9 cellular contexts compared by ENCODE assay signal in the genomic region with DNA sequence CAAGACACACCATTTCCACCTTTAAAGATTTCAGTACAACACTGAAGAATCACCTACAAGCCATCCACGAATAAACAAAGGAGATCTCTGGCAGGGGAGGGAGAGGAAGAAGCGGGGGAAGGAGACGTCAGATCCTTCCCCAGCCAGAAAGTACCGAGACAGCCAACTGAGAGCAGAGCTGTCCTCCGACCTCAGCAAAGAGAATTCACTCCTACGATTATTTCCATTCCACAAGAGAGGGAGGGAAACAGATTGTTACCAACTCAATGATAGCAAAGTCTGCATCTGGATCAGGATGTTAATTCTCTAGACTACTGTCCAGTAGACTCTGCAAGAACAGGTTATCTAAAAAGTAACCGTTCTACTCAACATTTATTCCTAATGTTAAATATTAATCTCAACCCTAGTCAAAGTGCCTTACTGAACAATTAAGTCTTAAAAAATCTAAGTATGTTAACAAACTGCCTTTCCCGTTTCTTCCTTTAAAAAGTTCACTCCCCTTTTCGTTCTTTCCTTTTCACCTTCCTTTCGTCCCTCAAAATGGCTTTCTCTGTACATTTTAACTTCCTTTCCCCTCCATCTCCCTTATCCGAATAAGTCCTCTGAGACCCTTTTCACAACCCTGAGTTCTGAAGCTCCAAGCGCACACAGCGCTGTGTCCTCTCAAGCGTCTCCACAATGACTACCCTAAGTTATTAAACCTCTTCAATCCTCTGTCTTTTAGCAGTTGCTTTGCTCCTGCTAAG. TPM values are rescaled to one million over a fixed set of nuclear protein-coding genes. Genes with fewer than 3 reads are reported as not detected.
A peak's percentile ranks its signal among the peaks of the same experiment; 100 is the strongest.
DNase-seq lines count a peak whose midpoint lies in the region; ATAC-seq, FAIRE-seq and TF ChIP-seq lines count a peak whose summit lies in the region.
"Had no signal": no experiment of that assay in that cellular context is flagged by ENCODE, and none has a peak within 500 bp of the region (broad histone marks: within the 10 kb centered on the region; RNA-seq: fewer than 3 reads in every experiment).

No MANE protein-coding gene starts in this region.

- in situ Hi-C loops in K562 (cut with MboI): loop anchor here (10.0 kb wide), 1 partner anchor 97 kb away; no protein-coding TSS in a partner anchor

- ATAC-seq in GM18873 (IDR thresholded peaks at IDR 0.05; ENCODE audit: low FRiP score, unreplicated experiment): peak; percentile 21
- peak; percentile 22 for ATAC-seq in K562

- H3K79me2 ChIP-seq in K562 (ENCODE audit: control insufficient read depth, insufficient read depth, low read length) (peaks cover 89% of the 10 kb centered on the region), keratinocyte (ENCODE audit: control insufficient read depth, insufficient read depth, low read length) (peaks cover 72% of the 10 kb centered on the region)

- H3K27ac ChIP-seq in K562 (ENCODE audit: extremely low read depth, low read depth, low read length): peak overlapping the region; percentile 100
- peak overlapping the region; percentile 97 for H3K27ac ChIP-seq in keratinocyte (ENCODE audit: control insufficient read depth, insufficient read depth, low read length)

- H3K27ac Mint-ChIP-seq in T-helper 1 cell treated with Interleukin-12 subunit alpha and Interleukin-12 subunit beta and Interleukin-4 antibody, amounts not matched to agents 30 μg/mL and 1 μg/mL, for 36 hours: peak overlapping the region; percentile 100

- peak; percentile 62 for TF ChIP-seq POLR2A in K562 (conservative IDR thresholded peaks at IDR 0.05)

- peak overlapping the region; percentile 97 to 99 for H3K9ac ChIP-seq in K562 (ENCODE audit: insufficient read depth in 1 of 2, low read depth in 2 of 2, low read length in 2 of 2)
- peak overlapping the region; percentile 98 for H3K9ac ChIP-seq in keratinocyte (ENCODE audit: control insufficient read depth, extremely low read depth, insufficient read depth, low read length)

- H3K4me3 Mint-ChIP-seq in T-helper 1 cell treated with Interleukin-12 subunit alpha and Interleukin-12 subunit beta and Interleukin-4 antibody, amounts not matched to agents 30 μg/mL and 1 μg/mL, for 36 hours: peak overlapping the region; percentile 100

- H3K4me3 ChIP-seq in K562 (peak overlapping the region; percentile 91), keratinocyte (ENCODE audit: control insufficient read depth in 2 of 3, extremely low read depth in 1 of 3, insufficient read depth in 2 of 3, low read depth in 1 of 3, low read length in 3 of 3) (peak overlapping the region; percentile 82 to 97 (median 90))

- no peaks in the 10 kb centered on the region for H3K9me1 ChIP-seq in K562 (ENCODE audit: control insufficient read depth, insufficient read depth, low read length)
- H3K9me1 ChIP-seq in keratinocyte (ENCODE audit: control insufficient read depth, extremely low read depth, insufficient read depth, low read length): no peaks in the 10 kb centered on the region

- CTCF ChIA-PET in K562 (lab: Yijun Ruan, JAX; ENCODE audit: low intra/inter-chr PET ratio): no interaction called here

- peaks cover 23% of the 10 kb centered on the region for H3K36me3 Mint-ChIP-seq in T-helper 1 cell treated with Interleukin-12 subunit alpha and Interleukin-12 subunit beta and Interleukin-4 antibody, amounts not matched to agents 30 μg/mL and 1 μg/mL, for 36 hours (ENCODE audit: low read depth)

- peaks cover 5 to 9% of the 10 kb centered on the region in 2 experiments; a peak in 4 of 5 replicates for H3K4me1 ChIP-seq in K562 (replicated peaks in 1 of 2; ENCODE audit: control insufficient read depth in 2 of 2, insufficient read depth in 2 of 2, low read length in 2 of 2)
- H3K4me1 ChIP-seq in keratinocyte (ENCODE audit: control insufficient read depth, extremely low read depth, insufficient read depth, low read length): peaks cover 11% of the 10 kb centered on the region

- 0% methylated on average over 14 of the region's 14 CpGs for WGBS in K562 (ENCODE audit: insufficient coverage, low coverage, missing lambda C conversion rate)

- TF ChIP-seq RAD21 in K562 (CRISPR knock-in tag; conservative IDR thresholded peaks at IDR 0.05 in 1 of 2, IDR thresholded peaks at IDR 0.05 in 1 of 2): no peak

- H3K36me3 ChIP-seq in K562 (ENCODE audit: control insufficient read depth, insufficient read depth, low read length) (peaks cover 45% of the 10 kb centered on the region), keratinocyte (ENCODE audit: control insufficient read depth in 2 of 2, extremely low read depth in 1 of 2, insufficient read depth in 2 of 2, low read length in 2 of 2) (peaks cover 6 to 7% of the 10 kb centered on the region in 2 experiments)

- no peaks in the 10 kb centered on the region for H3K27me3 ChIP-seq in K562 (ENCODE audit: control insufficient read depth in 2 of 2, insufficient read depth in 2 of 2, low read length in 2 of 2)
- H3K27me3 ChIP-seq in keratinocyte (ENCODE audit: control insufficient read depth, extremely low read depth, insufficient read depth, low read length): no peaks in the 10 kb centered on the region

- H3K9me3 Mint-ChIP-seq in T-helper 1 cell treated with Interleukin-12 subunit alpha and Interleukin-12 subunit beta and Interleukin-4 antibody, amounts not matched to agents 30 μg/mL and 1 μg/mL, for 36 hours: no peaks in the 10 kb centered on the region

- intact Hi-C loops in K562 (cut with micrococcal nuclease): loop anchor here (5.0 to 10.0 kb wide), 2 partner anchors 105 to 1993 kb away; partner anchors contain the start of gene LNPEP

- no peaks in the 10 kb centered on the region for H3K9me3 ChIP-seq in K562 (replicated peaks; ENCODE audit: control insufficient read depth, insufficient read depth, low read depth, low read length)
- H3K9me3 ChIP-seq in keratinocyte (ENCODE audit: control insufficient read depth, low read depth, low read length): no peaks in the 10 kb centered on the region

- POLR2A ChIA-PET in K562 (lab: Yijun Ruan, JAX): interaction anchor here (0.6 to 4.3 kb wide), 6 partner anchors 9 to 55 kb away, joined by 3 to 38 read pairs (median 7); no protein-coding TSS in a partner anchor

- H3K27me3 Mint-ChIP-seq in T-helper 1 cell treated with Interleukin-12 subunit alpha and Interleukin-12 subunit beta and Interleukin-4 antibody, amounts not matched to agents 30 μg/mL and 1 μg/mL, for 36 hours (ENCODE audit: low read depth): no peaks in the 10 kb centered on the region

- TF ChIP-seq CTCF in K562 (IDR thresholded peaks at IDR 0.05 in 2 of 3, conservative IDR thresholded peaks at IDR 0.05 in 1 of 3; ENCODE audit: insufficient read depth in 2 of 3, low read depth in 1 of 3, low read length in 3 of 3) (no peak), keratinocyte (optimal IDR thresholded peaks at IDR 0.05 in 1 of 3, IDR thresholded peaks at IDR 0.05 in 1 of 3, conservative IDR thresholded peaks at IDR 0.05 in 1 of 3; ENCODE audit: extremely low read depth in 1 of 3, insufficient read depth in 2 of 3, low read length in 3 of 3) (no peak)

- dilution Hi-C loops in keratinocyte (cut with MboI; ENCODE audit: extremely low pct_ligation_motif_present, low sequenced_read_pairs): no loop called here

- TF ChIP-seq EP300 in K562 (IDR thresholded peaks at IDR 0.05; ENCODE audit: low read length): no peak

- TSS peak; percentile 45 for BruUV-seq in K562 (replicated peaks; lab: Mats Ljungman, UMichigan)

- DNase-seq in AG20443 (ENCODE audit: low spot score): peak; percentile 65
- peak; percentile 22 for DNase-seq in HK-2 (ENCODE audit: unreplicated experiment)
- DNase-seq in K562 (ENCODE audit: extremely low read depth in 1 of 4, low spot score in 3 of 4): peak; percentile 15 to 76 (median 36)
- no peak for DNase-seq in keratinocyte (ENCODE audit: low read depth, low spot score)
- DNase-seq in stimulated activated CD4-positive, alpha-beta T cell treated with anti-CD3 and anti-CD28 coated beads, Interleukin-15, amount 100 ng/mL, for 48 hours (ENCODE audit: low read depth in 2 of 2): peak; percentile 33 to 35
- no peak for DNase-seq in NK-92 treated with Interleukin-12 subunit alpha and Interleukin-12 subunit beta, amount 100 ng/mL, for 24 hours (lab: John Stamatoyannopoulos, UW)

- peaks cover 37% of the 10 kb centered on the region for H3K4me1 Mint-ChIP-seq in T-helper 1 cell treated with Interleukin-12 subunit alpha and Interleukin-12 subunit beta and Interleukin-4 antibody, amounts not matched to agents 30 μg/mL and 1 μg/mL, for 36 hours (ENCODE audit: low read depth)

- peak; percentile 82 for FAIRE-seq in K562 (lab: Jason Lieb, UNC)
- peak; percentile 91 for FAIRE-seq in keratinocyte (lab: Jason Lieb, UNC)
- FAIRE-seq: TTC549 had no signal

- H3K4me2 ChIP-seq in K562 (ENCODE audit: insufficient read depth, low read length) (peak overlapping the region; percentile 90), keratinocyte (ENCODE audit: control insufficient read depth, extremely low read depth, insufficient read depth, low read depth, low read length) (peak overlapping the region; percentile 99)

- H2AFZ ChIP-seq in K562 (ENCODE audit: low read depth, low read length) (no peak overlapping the region; the same call in 1 of the 2 replicates), keratinocyte (ENCODE audit: control insufficient read depth, low read length) (peak overlapping the region; percentile 30)

- peaks cover 9% of the 10 kb centered on the region; the same call in 1 of the 2 replicates for H4K20me1 ChIP-seq in K562 (replicated peaks; ENCODE audit: control insufficient read depth, insufficient read depth, low read length)
- H4K20me1 ChIP-seq in keratinocyte (ENCODE audit: control insufficient read depth, extremely low read depth, insufficient read depth, low read length): peaks cover 2% of the 10 kb centered on the region

RNA-seq across cellular contexts. Expression of gene CHD1, which starts 1.4 kb away (rescaled TPM):
- 44.8 and 254 TPM in 2 replicates for total RNA-seq in K562 (2011; cell fraction: chromatin; rRNA removed; ENCODE audit: low replicate concordance)
- total RNA-seq in K562 (2011; cell fraction: nucleolus; rRNA removed): 14.8 and 27.5 TPM in 2 replicates
- 79.9 and 108 TPM in 2 replicates for total RNA-seq in K562 (2011; cell fraction: nucleoplasm; rRNA removed)
- total RNA-seq in K562 (2014; rRNA removed): 55.6 and 58.7 TPM in 2 replicates
- total RNA-seq in K562 (2014; rRNA removed; fragmentation: Illumina TruSeq; extraction: Trizol): 103 and 112 TPM in 2 replicates
- 124 and 133 TPM in 2 replicates for total RNA-seq in K562 (2015; rRNA removed; fragmentation: Illumina TruSeq; extraction: Trizol)
- 48.8 and 50.3 TPM in 2 replicates for total RNA-seq in K562 (2021)
- polyA plus RNA-seq in K562 (2011; rRNA removed): 38.0 and 68.0 TPM in 2 replicates
- polyA plus RNA-seq in K562 (2011; cell fraction: cytosol; rRNA removed): 12.8 and 20.8 TPM in 2 replicates
- polyA plus RNA-seq in K562 (2011; cell fraction: nucleus; rRNA removed): 65.9 and 75.1 TPM in 2 replicates
- polyA plus RNA-seq in K562 (2012): 24.9 and 26.1 TPM in 2 replicates
- 56.4 and 90.8 TPM in 2 replicates for polyA plus RNA-seq in K562 (2014; fragmentation: Illumina TruSeq; extraction: Trizol)
- 10 to 100 TPM; 27.3 to 28.6 TPM for polyA plus RNA-seq in K562 (2014; fragmentation: Nextera tagmentation; extraction: Ambion mirVana)
- 45.3 and 52.6 TPM in 2 replicates for polyA plus RNA-seq in K562 (2014; rRNA removed)
- 142 and 159 TPM in 2 replicates for polyA minus RNA-seq in K562 (2011; rRNA and poly(A)+ RNA removed)
- polyA minus RNA-seq in K562 (2011; cell fraction: cytosol; rRNA and poly(A)+ RNA removed): 32.8 and 50.2 TPM in 2 replicates
- polyA minus RNA-seq in K562 (2011; cell fraction: nucleus; rRNA and poly(A)+ RNA removed): 89.1 and 140 TPM in 2 replicates
- 16.0 to 26.5 TPM (median 18.1 TPM) in 3 replicates for polyA plus RNA-seq in keratinocyte
- 48.5 TPM for polyA plus RNA-seq in keratinocyte (2011; ENCODE audit: low read depth)
- 8.6 and 18.5 TPM in 2 replicates for polyA plus RNA-seq in keratinocyte (2011; cell fraction: cytosol; rRNA removed)
- polyA plus RNA-seq in keratinocyte (2011; cell fraction: nucleus; rRNA removed): 35.3 and 48.2 TPM in 2 replicates
- polyA plus RNA-seq in keratinocyte (2012; ENCODE audit: low replicate concordance): 17.2 and 20.5 TPM in 2 replicates
- polyA minus RNA-seq in keratinocyte: 3.9 to 51.5 TPM (median 17.4 TPM) in 3 replicates
- 14.6 TPM for polyA minus RNA-seq in keratinocyte (2011; cell fraction: cytosol; rRNA and poly(A)+ RNA removed)
- 39.1 and 68.9 TPM in 2 replicates for polyA minus RNA-seq in keratinocyte (2011; cell fraction: nucleus; rRNA and poly(A)+ RNA removed)

Comparison
In these comparisons a context has a peak if more than half of its experiments do, and no peak if none do; other contexts are left out.
1. DNase-seq: peak in AG20443 (single experiment), HK-2 (single experiment), K562 (4 of 4) and stimulated activated CD4-positive, alpha-beta T cell treated with anti-CD3 and anti-CD28 coated beads, Interleukin-15, amount 100 ng/mL, for 48 hours (2 of 2); none in keratinocyte (single experiment) and NK-92 treated with Interleukin-12 subunit alpha and Interleukin-12 subunit beta, amount 100 ng/mL, for 24 hours (single experiment).